In the genomic region with DNA sequence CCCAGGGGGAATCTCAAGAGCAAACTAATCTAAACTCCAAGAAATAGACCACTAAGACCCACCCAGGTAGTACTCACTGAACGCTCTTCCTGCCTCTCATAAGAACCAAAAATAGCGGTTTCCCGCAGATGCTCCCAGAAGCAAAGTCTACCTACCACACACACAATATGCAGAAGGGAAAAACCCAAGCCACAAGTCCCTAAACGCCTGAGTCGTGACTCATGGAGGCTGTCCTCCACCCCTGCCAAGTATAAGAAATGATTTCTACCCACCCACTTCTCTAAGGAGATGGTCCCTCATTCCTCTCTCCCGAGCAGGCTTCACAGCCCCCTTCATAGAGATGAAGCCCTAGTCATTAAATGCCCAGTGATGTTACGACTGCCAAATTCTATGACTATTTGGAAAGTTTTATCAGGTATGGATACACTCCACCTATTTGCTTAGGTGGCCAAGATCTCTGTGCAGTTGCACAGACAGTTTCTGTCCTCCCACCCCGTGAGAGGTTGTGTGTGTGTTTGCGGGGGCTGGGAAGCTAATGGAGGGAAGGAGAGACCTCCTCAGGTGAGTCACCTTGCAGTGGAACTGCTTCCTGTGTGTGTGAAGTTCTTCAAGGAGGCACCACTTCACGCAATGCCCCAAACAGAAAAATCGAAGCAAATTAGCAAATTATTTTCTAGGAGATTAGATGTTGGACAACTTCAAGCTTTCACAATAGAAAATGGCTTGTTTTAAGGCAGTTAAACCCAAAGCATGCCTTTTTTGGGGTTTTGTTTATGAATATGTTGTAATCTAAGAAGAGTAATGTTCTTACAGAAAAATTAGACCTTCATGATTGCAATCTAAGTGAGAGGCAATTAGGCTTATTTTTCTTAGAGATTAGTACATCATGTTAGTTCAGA, we compare ENCODE assay signal across 8 cellular contexts.
DNase-seq lines count a peak whose midpoint lies in the region; ATAC-seq, FAIRE-seq and TF ChIP-seq lines count a peak whose summit lies in the region.

No MANE protein-coding gene starts in this region.

- TF ChIP-seq POLR2A in heart left ventricle (IDR thresholded peaks at IDR 0.05) = no peak

- CTCF ChIA-PET in activated naive CD4-positive, alpha-beta T cell treated with anti-CD3 and anti-CD28 coated beads for 36 hours (lab: Charles Lee) = interaction anchor here (0.6 to 1.8 kb wide), 2 partner anchors 17 to 41 kb away, joined by 4 to 6 read pairs; no protein-coding TSS in a partner anchor

- 66 to 79% (median 69%) methylated on average over 11 of the region's 11 CpGs for WGBS in heart left ventricle, 4 donors
- WGBS in small intestine, 3 donors = 21 to 31% (median 31%) methylated on average over 11 of the region's 11 CpGs

- no peaks in the 10 kb centered on the region for H3K36me3 Mint-ChIP-seq in activated naive CD4-positive, alpha-beta T cell treated with anti-CD3 and anti-CD28 coated beads for 36 hours (ENCODE audit: low read depth)

- no peak for TF ChIP-seq CTCF in heart left ventricle (IDR thresholded peaks at IDR 0.05)

- DNase-seq in GM04503 (ENCODE audit: low read depth) = peak; percentile 77
- DNase-seq in OCI-M1 (lab: John Stamatoyannopoulos, UW) = peak; percentile 93
- DNase-seq in activated naive CD4-positive, alpha-beta T cell treated with anti-CD3 and anti-CD28 coated beads for 36 hours = peak; percentile 85
- DNase-seq in heart left ventricle = peak in 2 of 5 donors; percentile 34 to 60
- DNase-seq in small intestine = peak; percentile 66
- no peak for DNase-seq in NCI-H526 (lab: John Stamatoyannopoulos, UW)
- DNase-seq in HuH-7 (ENCODE audit: low spot score) = no peak

- no peaks in the 10 kb centered on the region for H3K27me3 Mint-ChIP-seq in activated naive CD4-positive, alpha-beta T cell treated with anti-CD3 and anti-CD28 coated beads for 36 hours (ENCODE audit: low read depth)

- no peaks in the 10 kb centered on the region for H3K36me3 ChIP-seq in heart left ventricle
- no peaks in the 10 kb centered on the region for H3K36me3 ChIP-seq in small intestine (ENCODE audit: control insufficient read depth in 2 of 2, insufficient read depth in 2 of 2, low read length in 2 of 2)

- peaks cover 0 to 34% (median 21%) of the 10 kb centered on the region in 12 donors for H3K4me1 ChIP-seq in heart left ventricle
- H3K4me1 ChIP-seq in small intestine (ENCODE audit: control insufficient read depth in 2 of 2, insufficient read depth in 1 of 2, low read depth in 1 of 2, low read length in 1 of 2) = peaks cover 3 to 5% of the 10 kb centered on the region in 2 donors

- peak overlapping the region; percentile 86 for H3K27ac Mint-ChIP-seq in activated naive CD4-positive, alpha-beta T cell treated with anti-CD3 and anti-CD28 coated beads for 36 hours

- H3K9me3 ChIP-seq in heart left ventricle = no peaks in the 10 kb centered on the region
- no peaks in the 10 kb centered on the region for H3K9me3 ChIP-seq in small intestine (ENCODE audit: control insufficient read depth, low read depth)

- no peaks in the 10 kb centered on the region for H3K9me3 Mint-ChIP-seq in activated naive CD4-positive, alpha-beta T cell treated with anti-CD3 and anti-CD28 coated beads for 36 hours

- ATAC-seq in heart left ventricle (peak in 2 of 4 donors; percentile 38 to 61), HG03135 (IDR thresholded peaks at IDR 0.05; ENCODE audit: unreplicated experiment) (no peak)

- H3K27me3 ChIP-seq in heart left ventricle (no peaks in the 10 kb centered on the region), small intestine (ENCODE audit: control insufficient read depth in 2 of 2, insufficient read depth in 2 of 2, low read length in 2 of 2) (no peaks in the 10 kb centered on the region)

- H3K4me3 Mint-ChIP-seq in activated naive CD4-positive, alpha-beta T cell treated with anti-CD3 and anti-CD28 coated beads for 36 hours = peak overlapping the region; percentile 28

- peaks cover 32% of the 10 kb centered on the region for H3K4me1 Mint-ChIP-seq in activated naive CD4-positive, alpha-beta T cell treated with anti-CD3 and anti-CD28 coated beads for 36 hours (ENCODE audit: low read depth)

- H3K27ac ChIP-seq in heart left ventricle = peak overlapping the region; percentile 61 to 89 (median 86)
- H3K27ac ChIP-seq in small intestine (ENCODE audit: low read depth in 1 of 2, low read length in 1 of 2) = peak overlapping the region; percentile 56 to 87

- no peak for FAIRE-seq in small intestine (lab: Jason Lieb, UNC)

- peak overlapping the region in 1 of 12 donors; percentile 2 for H3K4me3 ChIP-seq in heart left ventricle
- no peak overlapping the region for H3K4me3 ChIP-seq in small intestine (ENCODE audit: low read depth in 1 of 2, low read length in 2 of 2)

- intact Hi-C loops in activated naive CD4-positive, alpha-beta T cell treated with anti-CD3 and anti-CD28 coated beads for 36 hours (cut with micrococcal nuclease) = loop anchor here (1.0 to 2.0 kb wide), 7 partner anchors 9 to 177 kb away; no protein-coding TSS in a partner anchor
- intact Hi-C loops in heart left ventricle (cut with DNase I) = loop anchor here in 2 of 10 donors (1.0 to 2.0 kb wide), 2 partner anchors 29 to 30 kb away; no protein-coding TSS in a partner anchor

Comparison
In these comparisons a context has a peak if more than half of its experiments do, and no peak if none do; other contexts are left out.
1. DNase-seq: peak in GM04503 (single experiment), OCI-M1 (single experiment), activated naive CD4-positive, alpha-beta T cell treated with anti-CD3 and anti-CD28 coated beads for 36 hours (single experiment) and small intestine (single experiment); none in NCI-H526 (0 of 2) and HuH-7 (single experiment).